In genomic region chr7:101128040-101128834, GRCh38 we compare ENCODE assay signal across 14 cellular contexts. TPM values are rescaled to one million over a fixed set of nuclear protein-coding genes. Genes with fewer than 3 reads are reported as not detected.
DNase-seq lines count a peak whose midpoint lies in the region; ATAC-seq and TF ChIP-seq lines count a peak whose summit lies in the region.
"Had no signal": no experiment of that assay in that cellular context is flagged by ENCODE, and none has a peak within 500 bp of the region (broad histone marks: within the 10 kb centered on the region; RNA-seq: fewer than 3 reads in every experiment).

No MANE protein-coding gene starts in this region.

- no peaks in the 10 kb centered on the region for H4K20me1 ChIP-seq in PC-3 (ENCODE audit: low read length)
- H4K20me1 ChIP-seq in neural progenitor cell (ENCODE audit: low read depth) = no peaks in the 10 kb centered on the region

- BruUV-seq in PC-3 (replicated peaks; lab: Mats Ljungman, UMichigan) = no TSS peak

- H3K36me3 Mint-ChIP-seq in neural progenitor cell (peaks cover 2% of the 10 kb centered on the region), mesothelial cell of epicardium (peaks cover 3% of the 10 kb centered on the region)
- H3K36me3 Mint-ChIP-seq: natural killer cell treated with Interleukin-12 subunit alpha and Interleukin-12 subunit beta and Interleukin-15 and Interleukin-18, amount 100 ng/mL, for 72 hours had no signal

- peaks cover 30% of the 10 kb centered on the region for H3K4me1 Mint-ChIP-seq in neural progenitor cell
- H3K4me1 Mint-ChIP-seq in mesothelial cell of epicardium = peaks cover 31% of the 10 kb centered on the region

- H3K27me3 Mint-ChIP-seq in neural progenitor cell (ENCODE audit: insufficient read depth, low read depth) (peaks cover 14% of the 10 kb centered on the region), mesothelial cell of epicardium (ENCODE audit: low read depth) (no peaks in the 10 kb centered on the region)

- H3K9me2 ChIP-seq in PC-3 (replicated peaks; ENCODE audit: low read length) = no peaks in the 10 kb centered on the region

- H3K9ac ChIP-seq in PC-3 (ENCODE audit: low read length) (no peak overlapping the region), neural progenitor cell (no peak overlapping the region)

- CTCF ChIA-PET in PC-3 (lab: Charles Lee) = no interaction called here

- DNase-seq in EH (ENCODE audit: low read depth) = peak; percentile 45
- DNase-seq in PC-3 = peak; percentile 25
- DNase-seq in epithelial cell of prostate (ENCODE audit: low read depth, low spot score) = no peak
- DNase-seq in neural progenitor cell (ENCODE audit: low spot score) = no peak
- DNase-seq in mesothelial cell of epicardium (ENCODE audit: low spot score in 2 of 2, unreplicated experiment in 2 of 2) = no peak
- no peak for DNase-seq in NCI-H1048 (lab: John Stamatoyannopoulos, UW)
- DNase-seq in SIG-M5 treated with dmso at 0.1 percent for 504 hours (lab: John Stamatoyannopoulos, UW; ENCODE audit: unreplicated experiment) = no peak
- DNase-seq: activated effector memory CD4-positive, alpha-beta T cell treated with Interleukin-2 at 50 U/mL for 16 hours; Calu3; colonic mucosa; SHP77; stimulated activated naive CD4-positive, alpha-beta T cell had no signal

- ATAC-seq in PC-3 (no peak; the same call in 1 of the 2 replicates), GM19467 (IDR thresholded peaks at IDR 0.05; ENCODE audit: unreplicated experiment) (no peak)

- POLR2A ChIA-PET in PC-3 (lab: Charles Lee; ENCODE audit: unreplicated experiment) = interaction anchor here (0.6 kb wide), 1 partner anchor 10 kb away, joined by 5 read pairs; no protein-coding TSS in a partner anchor

- H3K36me3 ChIP-seq in PC-3 (ENCODE audit: low read depth, low read length) (no peaks in the 10 kb centered on the region), neural progenitor cell (no peaks in the 10 kb centered on the region)
- H3K36me3 ChIP-seq: colonic mucosa had no signal

- H3K27me3 ChIP-seq in PC-3 (ENCODE audit: low read length) (no peaks in the 10 kb centered on the region), neural progenitor cell (no peaks in the 10 kb centered on the region)
- H3K27me3 ChIP-seq: colonic mucosa had no signal

- H3K9me3 Mint-ChIP-seq in neural progenitor cell (peaks cover 10% of the 10 kb centered on the region), mesothelial cell of epicardium (peaks cover 3% of the 10 kb centered on the region)
- H3K9me3 Mint-ChIP-seq: natural killer cell treated with Interleukin-12 subunit alpha and Interleukin-12 subunit beta and Interleukin-15 and Interleukin-18, amount 100 ng/mL, for 72 hours had no signal

- no peak overlapping the region for H3K27ac ChIP-seq in PC-3 (ENCODE audit: low read length)
- peak overlapping the region; percentile 81 for H3K27ac ChIP-seq in epithelial cell of prostate
- H3K27ac ChIP-seq in neural progenitor cell = no peak overlapping the region
- H3K27ac ChIP-seq: colonic mucosa had no signal

- H3K9me3 ChIP-seq in PC-3 (ENCODE audit: low read length) (no peaks in the 10 kb centered on the region), neural progenitor cell (ENCODE audit: low read depth) (no peaks in the 10 kb centered on the region)
- H3K9me3 ChIP-seq: colonic mucosa had no signal

- H3F3A ChIP-seq in PC-3 (ENCODE audit: low read length, unreplicated experiment) = no peaks in the 10 kb centered on the region
- peaks cover 13% of the 10 kb centered on the region for H3F3A ChIP-seq in neural progenitor cell (ENCODE audit: low read depth)

- H3K4me2 ChIP-seq in PC-3 (ENCODE audit: low read length) (peak overlapping the region; percentile 61), neural progenitor cell (no peak overlapping the region)

- intact Hi-C loops in PC-3 (cut with micrococcal nuclease) = no loop called here

- peak overlapping the region; percentile 52; the same call in 1 of the 2 replicates for H3K4me3 ChIP-seq in PC-3 (ENCODE audit: low read length)
- H3K4me3 ChIP-seq in neural progenitor cell = no peak overlapping the region
- H3K4me3 ChIP-seq: colonic mucosa had no signal

- H3K4me1 ChIP-seq in PC-3 (ENCODE audit: insufficient read depth, low read length) = peaks cover 30% of the 10 kb centered on the region
- peaks cover 15% of the 10 kb centered on the region for H3K4me1 ChIP-seq in neural progenitor cell

- no peaks in the 10 kb centered on the region for H3K79me2 ChIP-seq in PC-3 (ENCODE audit: low read length)
- no peaks in the 10 kb centered on the region for H3K79me2 ChIP-seq in neural progenitor cell (ENCODE audit: low read depth)

- H3K27ac Mint-ChIP-seq in neural progenitor cell = no peak overlapping the region
- H3K27ac Mint-ChIP-seq in mesothelial cell of epicardium = no peak overlapping the region

- H3K4me3 Mint-ChIP-seq in neural progenitor cell (peak overlapping the region; percentile 18), mesothelial cell of epicardium (no peak overlapping the region)

- TF ChIP-seq CTCF in PC-3 (conservative IDR thresholded peaks at IDR 0.05; ENCODE audit: low read depth, low read length) (no peak), neural progenitor cell (IDR thresholded peaks at IDR 0.05) (no peak), mesothelial cell of epicardium (IDR thresholded peaks at IDR 0.05; ENCODE audit: unreplicated experiment) (no peak)

- no peak overlapping the region for H2AFZ ChIP-seq in PC-3 (ENCODE audit: low read length)
- H2AFZ ChIP-seq in neural progenitor cell (replicated peaks) = no peak overlapping the region

RNA-seq across cellular contexts. Expression of gene SERPINE1, which starts 1.3 kb away (rescaled TPM):
- total RNA-seq in PC-3 (2014; rRNA removed) = 46.1 and 52.5 TPM in 2 replicates
- 0.03 TPM in 1 of 2 replicates, not detected in the other for total RNA-seq in neural progenitor cell (ENCODE audit: low replicate concordance)
- 11.4 to 15.1 TPM (median 14.2 TPM) in 3 replicates for total RNA-seq in mesothelial cell of epicardium
- total RNA-seq: natural killer cell treated with Interleukin-12 subunit alpha and Interleukin-12 subunit beta and Interleukin-15 and Interleukin-18, amount 100 ng/mL, for 72 hours had no signal

RNA-seq across cellular contexts. Expression of gene AP1S1, which starts 26.0 kb away (rescaled TPM):
- total RNA-seq in PC-3 (2014; rRNA removed) (148 and 190 TPM in 2 replicates), neural progenitor cell (ENCODE audit: low replicate concordance) (74.4 and 94.2 TPM in 2 replicates), mesothelial cell of epicardium (57.4 to 63.4 TPM (median 61.5 TPM) in 3 replicates)

RNA-seq across cellular contexts. Expression of gene VGF, which starts 37.1 kb away (rescaled TPM):
- total RNA-seq in PC-3 (2014; rRNA removed) (1.6 and 2.5 TPM in 2 replicates), neural progenitor cell (ENCODE audit: low replicate concordance) (0.65 and 1.6 TPM in 2 replicates), mesothelial cell of epicardium (0.35 to 0.38 TPM (median 0.36 TPM) in 3 replicates)

RNA-seq across cellular contexts. Expression of gene TRIM56, which starts 43.0 kb away (rescaled TPM):
- total RNA-seq in PC-3 (2014; rRNA removed) (10.6 and 14.8 TPM in 2 replicates), neural progenitor cell (ENCODE audit: low replicate concordance) (1.4 and 2.3 TPM in 2 replicates), mesothelial cell of epicardium (33.6 to 40.1 TPM (median 39.6 TPM) in 3 replicates)

RNA-seq across cellular contexts. Expression of gene NAT16, which starts 51.9 kb away (rescaled TPM):
- total RNA-seq in PC-3 (2014; rRNA removed) = 0.26 TPM in 1 of 2 replicates, not detected in the other
- total RNA-seq in neural progenitor cell (ENCODE audit: low replicate concordance) = 0.28 TPM in 1 of 2 replicates, not detected in the other
- not detected in 3 replicates for total RNA-seq in mesothelial cell of epicardium
- total RNA-seq: Calu3; colonic mucosa; natural killer cell treated with Interleukin-12 subunit alpha and Interleukin-12 subunit beta and Interleukin-15 and Interleukin-18, amount 100 ng/mL, for 72 hours had no signal

Comparison
In these comparisons a context has a peak if more than half of its experiments do, and no peak if none do; other contexts are left out.
1. DNase-seq: peak in EH (single experiment) and PC-3 (single experiment); none in epithelial cell of prostate (single experiment), neural progenitor cell (single experiment), mesothelial cell of epicardium (0 of 2), NCI-H1048 (single experiment) and SIG-M5 treated with dmso at 0.1 percent for 504 hours (single experiment).
2. RNA of gene SERPINE1, which starts 1.3 kb away (total RNA-seq): 46.1 to 52.5 TPM in PC-3 and 11.4 to 15.1 TPM in mesothelial cell of epicardium; 0.03 TPM in neural progenitor cell; every median in the first group is over 10 times any median in the second.